Comparison of ENCODE assay signal across 11 cellular contexts in the genomic region with DNA sequence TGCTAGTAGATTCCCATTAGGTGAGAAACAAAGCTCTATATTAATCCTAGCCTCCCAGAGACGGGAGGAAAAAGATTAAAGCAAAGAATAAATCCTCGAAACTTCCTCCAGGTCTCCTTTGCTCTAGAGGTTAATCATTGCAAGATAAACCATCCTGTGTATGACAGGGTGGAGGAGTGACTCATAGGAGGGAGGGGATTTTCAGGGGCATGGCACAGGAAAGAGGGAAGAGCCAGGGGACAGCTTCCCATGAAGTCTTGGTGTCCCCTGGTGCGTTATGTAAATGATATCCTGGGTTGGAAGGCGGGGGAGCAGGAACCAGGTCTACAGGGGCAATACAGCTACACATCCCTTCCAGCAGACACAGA. TPM values are rescaled to one million over a fixed set of nuclear protein-coding genes. Genes with fewer than 3 reads are reported as not detected.
A peak's percentile ranks its signal among the peaks of the same experiment; 100 is the strongest.
DNase-seq lines count a peak whose midpoint lies in the region; ATAC-seq and TF ChIP-seq lines count a peak whose summit lies in the region.
"Had no signal": no experiment of that assay in that cellular context is flagged by ENCODE, and none has a peak within 500 bp of the region (broad histone marks: within the 10 kb centered on the region; RNA-seq: fewer than 3 reads in every experiment).

No MANE protein-coding gene starts in this region.

- H4K20me1 ChIP-seq in HCT116 (ENCODE audit: insufficient read depth) (no peaks in the 10 kb centered on the region), smooth muscle cell (ENCODE audit: low read depth) (no peaks in the 10 kb centered on the region)

- WGBS in smooth muscle cell (ENCODE audit: low lambda C conversion rate): 41% methylated on average over 4 of the region's 4 CpGs

- peak; percentile 93 for ATAC-seq in HCT116

- H3K9me3 ChIP-seq in HCT116 (ENCODE audit: control insufficient read depth in 1 of 2, insufficient read depth in 1 of 2, low read depth in 1 of 2, low read length in 2 of 2): peaks cover 0 to 4% of the 10 kb centered on the region in 2 experiments; a peak in 1 of 4 replicates
- H3K9me3 ChIP-seq in smooth muscle cell (replicated peaks; ENCODE audit: low read depth): no peaks in the 10 kb centered on the region
- H3K9me3 ChIP-seq: testis had no signal

- TF ChIP-seq CTCF in HCT116 (IDR thresholded peaks at IDR 0.05 in 2 of 3, conservative IDR thresholded peaks at IDR 0.05 in 1 of 3; ENCODE audit: borderline replicate concordance in 1 of 3, insufficient read depth in 1 of 3, low read depth in 2 of 3, low read length in 2 of 3) (no peak), smooth muscle cell (IDR thresholded peaks at IDR 0.05; ENCODE audit: borderline replicate concordance, insufficient read depth, poor library complexity, severe bottlenecking) (no peak)

- peaks cover 7 to 20% of the 10 kb centered on the region in 2 experiments; a peak in 3 of 4 replicates for H3K4me1 ChIP-seq in HCT116 (ENCODE audit: control insufficient read depth in 1 of 2, insufficient read depth in 2 of 2, low read length in 2 of 2)
- no peaks in the 10 kb centered on the region for H3K4me1 ChIP-seq in smooth muscle cell (ENCODE audit: low read depth)
- H3K4me1 ChIP-seq: testis had no signal

- DNase-seq in HCT116 (ENCODE audit: low read depth, low spot score): peak; percentile 49
- peak; percentile 95 for DNase-seq in SW480 (ENCODE audit: low spot score)
- DNase-seq in islet precursor cell: peak; percentile 59
- DNase-seq in smooth muscle cell (lab: John Stamatoyannopoulos, UW; ENCODE audit: unreplicated experiment): no peak
- no peak for DNase-seq in activated CD4-positive, alpha-beta T cell treated with anti-CD3 and anti-CD28 coated beads, Interleukin-2, amount 50 U/mL, for 4 hours
- DNase-seq in NCI-H1436 treated with DMSO at 0.1 percent for 48 hours (lab: John Stamatoyannopoulos, UW): no peak
- DNase-seq in COR-L47 (lab: John Stamatoyannopoulos, UW): no peak
- no peak for DNase-seq in MV-4-11 (lab: John Stamatoyannopoulos, UW)
- DNase-seq: NCI-H510A; stimulated activated CD4-positive, alpha-beta T cell treated with anti-CD3 and anti-CD28 coated beads, Interleukin-12 subunit alpha, Interleukin-12 subunit beta, amount 100 ng/mL, for 4 hours; testis had no signal

- H3K4me2 ChIP-seq in HCT116 (ENCODE audit: low read length) (peak overlapping the region; percentile 71), smooth muscle cell (no peak overlapping the region)

- H3K4me3 ChIP-seq in HCT116 (replicated peaks in 1 of 2; ENCODE audit: low read depth in 1 of 2, low read length in 2 of 2): peak overlapping the region in 1 of 2 experiments; percentile 10; a peak in 2 of 4 replicates
- peak overlapping the region; percentile 43 for H3K4me3 ChIP-seq in smooth muscle cell
- H3K4me3 ChIP-seq: testis had no signal

- H3K27ac ChIP-seq in HCT116 (ENCODE audit: low read depth, low read length) (no peak overlapping the region; the same call in 1 of the 2 replicates), smooth muscle cell (ENCODE audit: low read depth) (no peak overlapping the region)
- H3K27ac ChIP-seq: testis had no signal

- no peak for TF ChIP-seq POLR2A in HCT116 (IDR thresholded peaks at IDR 0.05; ENCODE audit: borderline replicate concordance, extremely low read depth, insufficient read depth, insufficient read length)

- peak overlapping the region; percentile 12; the same call in 1 of the 2 replicates for H3K9ac ChIP-seq in HCT116 (ENCODE audit: low read length)
- H3K9ac ChIP-seq in smooth muscle cell (ENCODE audit: low read depth): no peak overlapping the region

- H2AFZ ChIP-seq in HCT116 (ENCODE audit: low read depth, low read length, poor library complexity, severe bottlenecking): peak overlapping the region; percentile 82
- H2AFZ ChIP-seq in smooth muscle cell (ENCODE audit: low read depth): no peak overlapping the region

- no peaks in the 10 kb centered on the region for H3F3A ChIP-seq in smooth muscle cell (ENCODE audit: low read depth)

- POLR2A ChIA-PET in HCT116 (lab: Charles Lee): no interaction called here

- CTCF ChIA-PET in HCT116 (lab: Charles Lee): no interaction called here

- peak; percentile 17; the same call in 1 of the 2 replicates for TF ChIP-seq RAD21 in HCT116 (IDR thresholded peaks at IDR 0.05; ENCODE audit: low read depth)

- no peaks in the 10 kb centered on the region for H3K36me3 ChIP-seq in HCT116 (ENCODE audit: control insufficient read depth in 1 of 2, insufficient read depth in 2 of 2, low read length in 2 of 2)
- no peaks in the 10 kb centered on the region for H3K36me3 ChIP-seq in smooth muscle cell (ENCODE audit: low read depth)

- BruUV-seq in HCT116 (replicated peaks; lab: Mats Ljungman, UMichigan): no TSS peak

- no peaks in the 10 kb centered on the region for H3K9me2 ChIP-seq in HCT116 (ENCODE audit: insufficient read depth)

- intact Hi-C loops in HCT116 (cut with micrococcal nuclease): no loop called here

- no peaks in the 10 kb centered on the region for H3K79me2 ChIP-seq in HCT116 (ENCODE audit: insufficient read depth, low read length)
- no peaks in the 10 kb centered on the region for H3K79me2 ChIP-seq in smooth muscle cell (ENCODE audit: low read depth)

- RAD21 ChIA-PET in HCT116 (lab: Charles Lee; ENCODE audit: low non-redundant PET in 1 of 2, low total read pairs in 2 of 2, uncharacterized antibody in 2 of 2, unreplicated experiment in 2 of 2): no interaction called here

- H3K27me3 ChIP-seq in HCT116 (ENCODE audit: insufficient read depth, low read length): no peaks in the 10 kb centered on the region
- H3K27me3 ChIP-seq in smooth muscle cell (ENCODE audit: low read depth): no peaks in the 10 kb centered on the region
- H3K27me3 ChIP-seq: testis had no signal

TF ChIP-seq in HCT116, 20 proteins besides CTCF, POLR2A, EP300 and RAD21:
- TF ChIP-seq ZFX (IDR thresholded peaks at IDR 0.05): no peak
- peak; percentile 16; the same call in 1 of the 2 replicates for TF ChIP-seq POLR2AphosphoS5 (IDR thresholded peaks at IDR 0.05; ENCODE audit: low read depth, low read length)
- no peak; the same call in 1 of the 2 replicates for TF ChIP-seq SP1 (IDR thresholded peaks at IDR 0.05; ENCODE audit: low read depth)
- TF ChIP-seq TCF7L2 (IDR thresholded peaks at IDR 0.05; ENCODE audit: borderline replicate concordance, extremely low read depth, insufficient read depth, insufficient read length): no peak
- TF ChIP-seq, protein P1, sequence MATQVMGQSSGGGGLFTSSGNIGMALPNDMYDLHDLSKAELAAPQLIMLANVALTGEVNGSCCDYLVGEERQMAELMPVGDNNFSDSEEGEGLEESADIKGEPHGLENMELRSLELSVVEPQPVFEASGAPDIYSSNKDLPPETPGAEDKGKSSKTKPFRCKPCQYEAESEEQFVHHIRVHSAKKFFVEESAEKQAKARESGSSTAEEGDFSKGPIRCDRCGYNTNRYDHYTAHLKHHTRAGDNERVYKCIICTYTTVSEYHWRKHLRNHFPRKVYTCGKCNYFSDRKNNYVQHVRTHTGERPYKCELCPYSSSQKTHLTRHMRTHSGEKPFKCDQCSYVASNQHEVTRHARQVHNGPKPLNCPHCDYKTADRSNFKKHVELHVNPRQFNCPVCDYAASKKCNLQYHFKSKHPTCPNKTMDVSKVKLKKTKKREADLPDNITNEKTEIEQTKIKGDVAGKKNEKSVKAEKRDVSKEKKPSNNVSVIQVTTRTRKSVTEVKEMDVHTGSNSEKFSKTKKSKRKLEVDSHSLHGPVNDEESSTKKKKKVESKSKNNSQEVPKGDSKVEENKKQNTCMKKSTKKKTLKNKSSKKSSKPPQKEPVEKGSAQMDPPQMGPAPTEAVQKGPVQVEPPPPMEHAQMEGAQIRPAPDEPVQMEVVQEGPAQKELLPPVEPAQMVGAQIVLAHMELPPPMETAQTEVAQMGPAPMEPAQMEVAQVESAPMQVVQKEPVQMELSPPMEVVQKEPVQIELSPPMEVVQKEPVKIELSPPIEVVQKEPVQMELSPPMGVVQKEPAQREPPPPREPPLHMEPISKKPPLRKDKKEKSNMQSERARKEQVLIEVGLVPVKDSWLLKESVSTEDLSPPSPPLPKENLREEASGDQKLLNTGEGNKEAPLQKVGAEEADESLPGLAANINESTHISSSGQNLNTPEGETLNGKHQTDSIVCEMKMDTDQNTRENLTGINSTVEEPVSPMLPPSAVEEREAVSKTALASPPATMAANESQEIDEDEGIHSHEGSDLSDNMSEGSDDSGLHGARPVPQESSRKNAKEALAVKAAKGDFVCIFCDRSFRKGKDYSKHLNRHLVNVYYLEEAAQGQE (IDR thresholded peaks at IDR 0.05; ENCODE audit: low read depth): no peak
- TF ChIP-seq FOSL1 (IDR thresholded peaks at IDR 0.05; ENCODE audit: low read depth): peak; percentile 78
- peak; percentile 70 for TF ChIP-seq JUND (IDR thresholded peaks at IDR 0.05)
- TF ChIP-seq ZNF274 (IDR thresholded peaks at IDR 0.05; ENCODE audit: low read depth, low read length): no peak
- peak; percentile 68; the same call in 1 of the 2 replicates for TF ChIP-seq CBX3 (IDR thresholded peaks at IDR 0.05; ENCODE audit: low read depth)
- no peak for TF ChIP-seq SRF (IDR thresholded peaks at IDR 0.05; ENCODE audit: low read depth)

RNA-seq across cellular contexts. Expression of a gene that starts 0.8 kb away (rescaled TPM):
- 1.5 TPM for total RNA-seq in HCT116 (2021; ENCODE audit: unreplicated experiment)
- polyA plus RNA-seq in HCT116 (2012): 0.44 and 1.2 TPM in 2 replicates
- not detected in 2 replicates for total RNA-seq in smooth muscle cell
- polyA plus RNA-seq in smooth muscle cell: 0.19 and 0.57 TPM in 2 replicates

RNA-seq across cellular contexts. Expression of a gene that starts 56.0 kb away (rescaled TPM):
- total RNA-seq in HCT116 (2021; ENCODE audit: unreplicated experiment): not detected
- polyA plus RNA-seq in HCT116 (2012): not detected in 2 replicates
- 0.99 TPM in 1 of 2 replicates, not detected in the other for total RNA-seq in smooth muscle cell
- 0.18 TPM in 2 replicates for polyA plus RNA-seq in smooth muscle cell
- total RNA-seq: testis had no signal

Comparison
In these comparisons a context has a peak if more than half of its experiments do, and no peak if none do; other contexts are left out.
1. DNase-seq: peak in HCT116 (single experiment), SW480 (single experiment) and islet precursor cell (single experiment); none in smooth muscle cell (single experiment), activated CD4-positive, alpha-beta T cell treated with anti-CD3 and anti-CD28 coated beads, Interleukin-2, amount 50 U/mL, for 4 hours (0 of 2), NCI-H1436 treated with DMSO at 0.1 percent for 48 hours (single experiment), COR-L47 (single experiment) and MV-4-11 (single experiment).